In the genomic region with DNA sequence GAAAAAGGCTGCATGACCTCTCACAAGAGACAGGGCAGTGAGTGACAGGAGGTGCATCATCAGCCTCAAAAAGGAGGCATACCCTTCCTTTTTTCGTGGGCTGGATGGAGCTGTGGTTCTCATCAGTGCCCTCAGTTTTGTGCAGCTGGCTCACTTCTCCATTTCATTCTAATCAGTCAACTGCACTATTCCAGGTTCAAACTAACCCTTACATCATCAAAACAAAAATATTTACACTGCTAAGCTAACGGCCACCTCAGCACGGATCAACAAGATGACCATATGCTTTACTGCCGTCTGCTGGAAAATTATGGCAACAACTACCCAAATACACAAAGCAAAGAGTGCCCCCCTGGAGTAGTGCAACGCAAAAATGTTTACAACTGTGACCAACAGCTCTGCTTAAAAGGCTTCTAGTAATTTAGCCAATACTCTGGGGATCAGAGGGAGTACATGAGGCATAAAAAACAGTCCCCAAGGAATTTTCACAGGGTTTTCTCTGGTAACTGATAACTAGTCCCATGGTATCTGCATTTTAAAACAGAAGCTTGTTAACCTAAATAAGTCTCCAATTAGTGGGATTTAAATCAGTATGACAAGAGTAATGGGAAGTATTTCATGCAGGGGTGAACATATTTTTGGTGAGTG, we compare ENCODE assay signal across 8 cellular contexts. TPM values are rescaled to one million over a fixed set of nuclear protein-coding genes. Genes with fewer than 3 reads are reported as not detected.
DNase-seq lines count a peak whose midpoint lies in the region; ATAC-seq and TF ChIP-seq lines count a peak whose summit lies in the region.

No MANE protein-coding gene starts in this region.

- TF ChIP-seq CTCF in body of pancreas (IDR thresholded peaks at IDR 0.05) (peak; percentile 34 to 87 (median 68)), kidney epithelial cell (IDR thresholded peaks at IDR 0.05; ENCODE audit: insufficient read depth, low read length, poor library complexity, severe bottlenecking) (peak; percentile 70), tibial artery (IDR thresholded peaks at IDR 0.05) (peak; percentile 48 to 51)

- WGBS in body of pancreas, 2 donors, result 9 to 10% methylated on average over 5 of the region's 5 CpGs

- peaks cover 13% of the 10 kb centered on the region for H3K4me1 ChIP-seq in body of pancreas
- peaks cover 0 to 39% (median 4%) of the 10 kb centered on the region in 4 donors for H3K4me1 ChIP-seq in tibial artery

- H3K27ac ChIP-seq in body of pancreas, result no peak overlapping the region
- no peak overlapping the region for H3K27ac ChIP-seq in tibial artery

- intact Hi-C loops in body of pancreas (cut with DNase I), result no loop called here
- intact Hi-C loops in tibial artery (cut with DNase I; ENCODE audit: low total_unique reads), result loop anchor here (10.0 kb wide), 1 partner anchor 593 kb away; no protein-coding TSS in a partner anchor

- ATAC-seq in GM19455 (IDR thresholded peaks at IDR 0.05; ENCODE audit: unreplicated experiment), result peak; percentile 71
- peak; percentile 80 for ATAC-seq in HG03439 (IDR thresholded peaks at IDR 0.05; ENCODE audit: unreplicated experiment)
- ATAC-seq in body of pancreas, result peak; percentile 85

- DNase-seq in DMS153 treated with DMSO at 0.1 percent for 48 hours (lab: John Stamatoyannopoulos, UW; ENCODE audit: unreplicated experiment), result peak; percentile 43
- DNase-seq in NCI-H526 (lab: John Stamatoyannopoulos, UW), result peak; percentile 36 to 61
- DNase-seq in body of pancreas, result peak; percentile 43 to 73 (median 54)
- no peak for DNase-seq in kidney epithelial cell (ENCODE audit: low read depth)
- no peak for DNase-seq in tibial artery
- DNase-seq in GM19240 (ENCODE audit: insufficient read length, low spot score), result no peak

- H3K4me3 ChIP-seq in body of pancreas (no peak overlapping the region), kidney epithelial cell (ENCODE audit: low read depth, low read length) (no peak overlapping the region), tibial artery (no peak overlapping the region)

- TF ChIP-seq POLR2A in body of pancreas (IDR thresholded peaks at IDR 0.05), result no peak

- H3K27me3 ChIP-seq in body of pancreas, result no peaks in the 10 kb centered on the region
- no peaks in the 10 kb centered on the region for H3K27me3 ChIP-seq in kidney epithelial cell (ENCODE audit: control insufficient read depth, insufficient read depth, low read length)
- no peaks in the 10 kb centered on the region for H3K27me3 ChIP-seq in tibial artery

- H3K36me3 ChIP-seq in body of pancreas (replicated peaks in 1 of 2; ENCODE audit: insufficient read depth in 1 of 2, low read depth in 2 of 2) (no peaks in the 10 kb centered on the region), kidney epithelial cell (ENCODE audit: control insufficient read depth, insufficient read depth, low read length) (no peaks in the 10 kb centered on the region), tibial artery (no peaks in the 10 kb centered on the region)

- H3K9me3 ChIP-seq in body of pancreas, result no peaks in the 10 kb centered on the region
- H3K9me3 ChIP-seq in tibial artery, result no peaks in the 10 kb centered on the region

RNA-seq across cellular contexts. Expression of a gene that starts 10.8 kb away (rescaled TPM):
- not detected for total RNA-seq in body of pancreas
- not detected in 2 replicates for total RNA-seq in kidney epithelial cell

Comparison
In these comparisons a context has a peak if more than half of its experiments do, and no peak if none do; other contexts are left out.
1. DNase-seq: peak in DMS153 treated with DMSO at 0.1 percent for 48 hours (single experiment), NCI-H526 (2 of 2) and body of pancreas (4 of 4); none in kidney epithelial cell (single experiment), tibial artery (0 of 2) and GM19240 (single experiment).
2. Peak in every context shown above with its lines, with median percentiles within 50 percentile points of each other: ATAC-seq and CTCF ChIP-seq.